1 cellular context compared by ENCODE assay signal in genomic region chr12:67018105-67018504, GRCh38.
TF ChIP-seq lines count a peak whose summit lies in the region.

No MANE protein-coding gene starts in this region.

TF ChIP-seq in HCT116, 20 proteins besides CTCF, POLR2A, EP300 and RAD21 (continued from another document):
- TF ChIP-seq, protein P1, sequence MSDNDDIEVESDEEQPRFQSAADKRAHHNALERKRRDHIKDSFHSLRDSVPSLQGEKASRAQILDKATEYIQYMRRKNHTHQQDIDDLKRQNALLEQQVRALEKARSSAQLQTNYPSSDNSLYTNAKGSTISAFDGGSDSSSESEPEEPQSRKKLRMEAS (IDR thresholded peaks at IDR 0.05): no peak
- TF ChIP-seq ZFX (IDR thresholded peaks at IDR 0.05) (no peak), CEBPB (IDR thresholded peaks at IDR 0.05; ENCODE audit: low read depth) (no peak), CBX3 (IDR thresholded peaks at IDR 0.05; ENCODE audit: low read depth) (no peak)
